In genomic region chr2:95668991-95669390, GRCh38 we compare ENCODE assay signal across 7 cellular contexts.
DNase-seq lines count a peak whose midpoint lies in the region; ATAC-seq and TF ChIP-seq lines count a peak whose summit lies in the region.
"Not testable (repeated sequence)": the region's sequence is repeated elsewhere in the genome, so short reads cannot be mapped to it uniquely, and the experiment has no call there.

No MANE protein-coding gene starts in this region.

- not testable (repeated sequence) for H3K27ac ChIP-seq in CD4-positive, alpha-beta T cell (ENCODE audit: low read depth, low read length); naive thymus-derived CD4-positive, alpha-beta T cell (ENCODE audit: low read depth, low read length)
- peak overlapping the region; percentile 91 for H3K27ac ChIP-seq in KOPT-K1 (ENCODE audit: low read depth, low read length, poor library complexity, severe bottlenecking)

- H3K4me1 Mint-ChIP-seq in CD4-positive, alpha-beta T cell (ENCODE audit: low read depth) = peaks cover 13% of the 10 kb centered on the region
- H3K4me1 Mint-ChIP-seq in T-helper 17 cell; activated CD8-positive, alpha-beta T cell treated with anti-CD3 and anti-CD28 coated beads for 36 hours (ENCODE audit: low read depth); activated naive CD8-positive, alpha-beta T cell treated with anti-CD3 and anti-CD28 coated beads, Interleukin-2, amount 50 U/mL, for 24 hours: not testable (repeated sequence)
- H3K4me1 Mint-ChIP-seq in naive thymus-derived CD4-positive, alpha-beta T cell = peaks cover 6 to 17% (median 13%) of the 10 kb centered on the region in 7 donors
- H3K4me1 Mint-ChIP-seq in stimulated activated naive CD8-positive, alpha-beta T cell treated with anti-CD3 and anti-CD28 coated beads, Interleukin-15, amount 100 ng/mL, for 72 hours = peaks cover 12% of the 10 kb centered on the region

- not testable (repeated sequence) for H3K27me3 ChIP-seq in CD4-positive, alpha-beta T cell (ENCODE audit: control insufficient read depth, insufficient read depth, low read length); naive thymus-derived CD4-positive, alpha-beta T cell (ENCODE audit: control insufficient read depth in 2 of 2, insufficient read depth in 2 of 2, low read length in 2 of 2)

- not testable (repeated sequence) for H3K4me3 Mint-ChIP-seq in CD4-positive, alpha-beta T cell; T-helper 17 cell; activated CD8-positive, alpha-beta T cell treated with anti-CD3 and anti-CD28 coated beads for 36 hours; activated naive CD8-positive, alpha-beta T cell treated with anti-CD3 and anti-CD28 coated beads, Interleukin-2, amount 50 U/mL, for 24 hours; stimulated activated naive CD8-positive, alpha-beta T cell treated with anti-CD3 and anti-CD28 coated beads, Interleukin-15, amount 100 ng/mL, for 72 hours
- H3K4me3 Mint-ChIP-seq in naive thymus-derived CD4-positive, alpha-beta T cell = peak overlapping the region in 4 of 10 donors; percentile 0 to 20 (median 7)

- H3K9me3 Mint-ChIP-seq in CD4-positive, alpha-beta T cell; activated CD8-positive, alpha-beta T cell treated with anti-CD3 and anti-CD28 coated beads for 36 hours; activated naive CD8-positive, alpha-beta T cell treated with anti-CD3 and anti-CD28 coated beads, Interleukin-2, amount 50 U/mL, for 24 hours; naive thymus-derived CD4-positive, alpha-beta T cell; stimulated activated naive CD8-positive, alpha-beta T cell treated with anti-CD3 and anti-CD28 coated beads, Interleukin-15, amount 100 ng/mL, for 72 hours: not testable (repeated sequence)

- H3K36me3 ChIP-seq in KOPT-K1 (ENCODE audit: insufficient read depth, low read length); naive thymus-derived CD4-positive, alpha-beta T cell (ENCODE audit: control insufficient read depth in 2 of 3, insufficient read depth in 3 of 3, low read length in 3 of 3): not testable (repeated sequence)

- not testable (repeated sequence) for H3K36me3 Mint-ChIP-seq in CD4-positive, alpha-beta T cell (ENCODE audit: low read depth); T-helper 17 cell (ENCODE audit: low read depth); activated CD8-positive, alpha-beta T cell treated with anti-CD3 and anti-CD28 coated beads for 36 hours (ENCODE audit: low read depth); activated naive CD8-positive, alpha-beta T cell treated with anti-CD3 and anti-CD28 coated beads, Interleukin-2, amount 50 U/mL, for 24 hours (ENCODE audit: low read depth); naive thymus-derived CD4-positive, alpha-beta T cell

- intact Hi-C loops in CD4-positive, alpha-beta T cell (cut with DNase I, micrococcal nuclease); activated CD8-positive, alpha-beta T cell treated with anti-CD3 and anti-CD28 coated beads for 36 hours (cut with micrococcal nuclease); naive thymus-derived CD4-positive, alpha-beta T cell (cut with micrococcal nuclease): not testable (repeated sequence)

- POLR2A ChIA-PET in CD4-positive, alpha-beta T cell (lab: Charles Lee); activated CD8-positive, alpha-beta T cell treated with anti-CD3 and anti-CD28 coated beads for 36 hours (lab: Charles Lee); naive thymus-derived CD4-positive, alpha-beta T cell (lab: Charles Lee): not testable (repeated sequence)

- H3K27ac Mint-ChIP-seq in CD4-positive, alpha-beta T cell = peak overlapping the region; percentile 22
- H3K27ac Mint-ChIP-seq in T-helper 17 cell = peak overlapping the region; percentile 14
- not testable (repeated sequence) for H3K27ac Mint-ChIP-seq in activated CD8-positive, alpha-beta T cell treated with anti-CD3 and anti-CD28 coated beads for 36 hours; activated naive CD8-positive, alpha-beta T cell treated with anti-CD3 and anti-CD28 coated beads, Interleukin-2, amount 50 U/mL, for 24 hours
- H3K27ac Mint-ChIP-seq in naive thymus-derived CD4-positive, alpha-beta T cell = peak overlapping the region in 7 of 9 donors; percentile 4 to 67 (median 34)
- H3K27ac Mint-ChIP-seq in stimulated activated naive CD8-positive, alpha-beta T cell treated with anti-CD3 and anti-CD28 coated beads, Interleukin-15, amount 100 ng/mL, for 72 hours = peak overlapping the region in 1 of 2 donors; percentile 43

- CTCF ChIA-PET in CD4-positive, alpha-beta T cell (lab: Charles Lee); activated CD8-positive, alpha-beta T cell treated with anti-CD3 and anti-CD28 coated beads for 36 hours (lab: Charles Lee); naive thymus-derived CD4-positive, alpha-beta T cell (lab: Charles Lee): not testable (repeated sequence)

- H3K27me3 Mint-ChIP-seq in CD4-positive, alpha-beta T cell; activated CD8-positive, alpha-beta T cell treated with anti-CD3 and anti-CD28 coated beads for 36 hours; activated naive CD8-positive, alpha-beta T cell treated with anti-CD3 and anti-CD28 coated beads, Interleukin-2, amount 50 U/mL, for 24 hours; stimulated activated naive CD8-positive, alpha-beta T cell treated with anti-CD3 and anti-CD28 coated beads, Interleukin-15, amount 100 ng/mL, for 72 hours: not testable (repeated sequence)
- H3K27me3 Mint-ChIP-seq in T-helper 17 cell = peaks cover 48% of the 10 kb centered on the region
- peaks cover 0 to 13% (median 5%) of the 10 kb centered on the region in 5 donors for H3K27me3 Mint-ChIP-seq in naive thymus-derived CD4-positive, alpha-beta T cell

- not testable (repeated sequence) for H3K4me3 ChIP-seq in naive thymus-derived CD4-positive, alpha-beta T cell (ENCODE audit: low read length)

- peak; percentile 43 for ATAC-seq in CD4-positive, alpha-beta T cell (ENCODE audit: poor library complexity)
- peak; percentile 46 for ATAC-seq in T-helper 17 cell
- peak; percentile 82 for ATAC-seq in activated CD8-positive, alpha-beta T cell treated with anti-CD3 and anti-CD28 coated beads for 36 hours
- ATAC-seq in activated naive CD8-positive, alpha-beta T cell treated with anti-CD3 and anti-CD28 coated beads, Interleukin-2, amount 50 U/mL, for 24 hours = peak; percentile 45
- peak; percentile 14 for ATAC-seq in naive thymus-derived CD4-positive, alpha-beta T cell
- peak; percentile 63 for ATAC-seq in stimulated activated naive CD8-positive, alpha-beta T cell treated with anti-CD3 and anti-CD28 coated beads, Interleukin-15, amount 100 ng/mL, for 72 hours

- DNase-seq in CD4-positive, alpha-beta T cell; T-helper 17 cell; activated naive CD8-positive, alpha-beta T cell treated with anti-CD3 and anti-CD28 coated beads, Interleukin-2, amount 50 U/mL, for 24 hours; stimulated activated naive CD8-positive, alpha-beta T cell treated with anti-CD3 and anti-CD28 coated beads, Interleukin-15, amount 100 ng/mL, for 72 hours: not testable (repeated sequence)
- DNase-seq in activated CD8-positive, alpha-beta T cell treated with anti-CD3 and anti-CD28 coated beads for 36 hours = peak; percentile 18
- DNase-seq in naive thymus-derived CD4-positive, alpha-beta T cell = peak in 2 of 9 donors; percentile 14 to 17

- H3K9me3 ChIP-seq in CD4-positive, alpha-beta T cell (ENCODE audit: control insufficient read depth, low read length); KOPT-K1 (ENCODE audit: insufficient read depth, low read length, poor library complexity, severe bottlenecking); T-helper 17 cell (ENCODE audit: control insufficient read depth, low read length, poor library complexity, severe bottlenecking); naive thymus-derived CD4-positive, alpha-beta T cell (ENCODE audit: control insufficient read depth in 2 of 3, low read length in 3 of 3): not testable (repeated sequence)

- H3K4me1 ChIP-seq in naive thymus-derived CD4-positive, alpha-beta T cell (ENCODE audit: control insufficient read depth in 2 of 2, insufficient read depth in 2 of 2, low read length in 2 of 2) = not testable (repeated sequence)

- TF ChIP-seq CTCF in CD4-positive, alpha-beta T cell (IDR thresholded peaks at IDR 0.05); activated CD8-positive, alpha-beta T cell treated with anti-CD3 and anti-CD28 coated beads for 36 hours (IDR thresholded peaks at IDR 0.05): not testable (repeated sequence)

Comparison
In these comparisons a context has a peak if more than half of its experiments do, and no peak if none do; other contexts are left out.
1. ATAC-seq: peak in every context shown above with its lines; median percentile 82 in activated CD8-positive, alpha-beta T cell treated with anti-CD3 and anti-CD28 coated beads for 36 hours; 63 in stimulated activated naive CD8-positive, alpha-beta T cell treated with anti-CD3 and anti-CD28 coated beads, Interleukin-15, amount 100 ng/mL, for 72 hours; 46 in T-helper 17 cell; 45 in activated naive CD8-positive, alpha-beta T cell treated with anti-CD3 and anti-CD28 coated beads, Interleukin-2, amount 50 U/mL, for 24 hours; 43 in CD4-positive, alpha-beta T cell; 14 in naive thymus-derived CD4-positive, alpha-beta T cell.